8 cellular contexts compared by ENCODE assay signal in the genomic region with DNA sequence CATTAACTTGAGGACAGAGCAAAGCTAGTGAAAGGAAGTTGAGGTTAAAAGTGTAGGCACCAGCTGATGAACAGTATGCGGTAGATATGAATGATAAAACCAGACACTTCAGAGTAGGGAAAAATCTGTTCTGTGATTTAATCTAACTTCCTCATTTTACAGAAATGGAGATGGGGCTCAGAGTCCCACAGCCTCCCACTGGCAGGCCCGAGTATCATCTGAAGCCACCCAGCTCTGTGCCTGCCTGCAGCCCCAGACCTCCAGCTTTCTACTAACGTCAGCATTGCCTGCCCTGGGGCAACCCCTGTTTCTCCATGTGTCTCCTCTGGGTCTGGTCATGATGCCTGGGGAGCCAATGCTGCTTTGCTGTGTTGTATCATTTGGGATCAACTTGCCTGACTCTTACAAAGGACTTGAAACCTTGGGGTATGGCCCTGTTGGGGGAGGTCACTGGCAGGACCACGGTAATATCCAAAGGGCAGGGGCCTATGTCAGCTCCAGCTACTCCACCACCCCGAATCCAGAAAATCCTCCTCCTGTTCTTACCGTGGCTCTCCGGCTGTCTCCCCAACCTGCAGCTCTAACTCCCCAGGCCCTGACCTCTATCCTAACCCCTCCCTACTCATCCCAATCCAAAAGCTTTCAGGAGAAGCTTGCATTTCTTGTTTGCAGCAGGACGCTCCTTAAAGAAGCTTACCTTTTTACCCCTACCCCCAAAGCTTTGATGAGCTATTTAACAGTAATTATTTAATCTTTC. TPM values are rescaled to one million over a fixed set of nuclear protein-coding genes. Genes with fewer than 3 reads are reported as not detected.
DNase-seq lines count a peak whose midpoint lies in the region; ATAC-seq and TF ChIP-seq lines count a peak whose summit lies in the region.

No MANE protein-coding gene starts in this region.

- H3K4me1 Mint-ChIP-seq in CD4-positive, alpha-beta memory T cell, result peaks cover 9 to 29% (median 21%) of the 10 kb centered on the region in 4 donors
- H3K4me1 Mint-ChIP-seq in Caco-2 (ENCODE audit: low read depth, unreplicated experiment), result no peaks in the 10 kb centered on the region

- H3K27me3 ChIP-seq in CD4-positive, alpha-beta memory T cell (ENCODE audit: insufficient read depth, low read length), result no peaks in the 10 kb centered on the region
- H3K27me3 ChIP-seq in Caco-2 (replicated peaks; ENCODE audit: control insufficient read depth, insufficient read depth, low read length), result no peaks in the 10 kb centered on the region

- H3K27me3 Mint-ChIP-seq in CD4-positive, alpha-beta memory T cell, result no peaks in the 10 kb centered on the region
- H3K27me3 Mint-ChIP-seq in Caco-2 (ENCODE audit: insufficient read depth, unreplicated experiment), result peaks cover 19% of the 10 kb centered on the region

- H3K4me3 Mint-ChIP-seq in CD4-positive, alpha-beta memory T cell, result peak overlapping the region in 7 of 8 donors; percentile 21 to 69 (median 37)
- no peak overlapping the region for H3K4me3 Mint-ChIP-seq in Caco-2 (ENCODE audit: unreplicated experiment)

- H3K9me3 ChIP-seq in CD4-positive, alpha-beta memory T cell (ENCODE audit: control insufficient read depth in 1 of 2, low read length in 2 of 2), result no peaks in the 10 kb centered on the region
- H3K9me3 ChIP-seq in Caco-2, result peaks cover 4% of the 10 kb centered on the region

- H3K36me3 Mint-ChIP-seq in CD4-positive, alpha-beta memory T cell, result no peaks in the 10 kb centered on the region
- H3K36me3 Mint-ChIP-seq in Caco-2 (ENCODE audit: insufficient read depth, unreplicated experiment), result no peaks in the 10 kb centered on the region

- H3K27ac Mint-ChIP-seq in CD4-positive, alpha-beta memory T cell, result peak overlapping the region in 6 of 7 donors; percentile 8 to 66 (median 33)
- no peak overlapping the region for H3K27ac Mint-ChIP-seq in Caco-2 (ENCODE audit: unreplicated experiment)

- no peaks in the 10 kb centered on the region for H3K36me3 ChIP-seq in CD4-positive, alpha-beta memory T cell (ENCODE audit: insufficient read depth, low read length)
- no peaks in the 10 kb centered on the region for H3K36me3 ChIP-seq in Caco-2 (ENCODE audit: control insufficient read depth, insufficient read depth, low read length)

- ATAC-seq in GM19438 (IDR thresholded peaks at IDR 0.05; ENCODE audit: low read depth, unreplicated experiment) (peak; percentile 93), HG03378 (IDR thresholded peaks at IDR 0.05; ENCODE audit: unreplicated experiment) (peak; percentile 97), HG03280 (IDR thresholded peaks at IDR 0.05; ENCODE audit: unreplicated experiment) (no peak)

- no peak overlapping the region for H3K4me3 ChIP-seq in CD4-positive, alpha-beta memory T cell (ENCODE audit: low read length in 2 of 2)
- no peak overlapping the region for H3K4me3 ChIP-seq in Caco-2 (ENCODE audit: low read depth, low read length)

- peak; percentile 25 to 57 (median 42) for DNase-seq in CD4-positive, alpha-beta memory T cell
- DNase-seq in activated T-cell treated with anti-CD3 and anti-CD28 coated beads for 48 hours (ENCODE audit: low read depth), result peak; percentile 3
- DNase-seq in NCI-H2029 treated with DMSO at 0.1 percent for 48 hours (lab: John Stamatoyannopoulos, UW), result no peak
- no peak for DNase-seq in NCI-H1930 (lab: John Stamatoyannopoulos, UW)
- no peak for DNase-seq in Caco-2

- H3K27ac ChIP-seq in CD4-positive, alpha-beta memory T cell (ENCODE audit: low read depth, low read length), result no peak overlapping the region

- CTCF ChIA-PET in CD4-positive, alpha-beta memory T cell (lab: Charles Lee; ENCODE audit: partially characterized antibody), result no interaction called here
- CTCF ChIA-PET in Caco-2 (lab: Charles Lee), result no interaction called here

- POLR2A ChIA-PET in CD4-positive, alpha-beta memory T cell (lab: Charles Lee; ENCODE audit: partially characterized antibody), result no interaction called here
- POLR2A ChIA-PET in Caco-2 (lab: Charles Lee), result no interaction called here

- intact Hi-C loops in CD4-positive, alpha-beta memory T cell (cut with micrococcal nuclease), result no loop called here
- intact Hi-C loops in Caco-2 (cut with micrococcal nuclease; ENCODE audit: unreplicated experiment), result no loop called here

- peaks cover 24% of the 10 kb centered on the region for H3K4me1 ChIP-seq in CD4-positive, alpha-beta memory T cell (ENCODE audit: insufficient read depth, low read length)
- H3K4me1 ChIP-seq in Caco-2, result no peaks in the 10 kb centered on the region

- no TSS peak for BruUV-seq in Caco-2 (replicated peaks; lab: Mats Ljungman, UMichigan)

- no peak for TF ChIP-seq CTCF in Caco-2 (IDR thresholded peaks at IDR 0.05; ENCODE audit: insufficient read depth in 1 of 2, low read depth in 1 of 2, low read length in 1 of 2, severe bottlenecking in 1 of 2, unreplicated experiment in 1 of 2)

- H3K9me3 Mint-ChIP-seq in CD4-positive, alpha-beta memory T cell, result peaks cover 0 to 12% (median 3%) of the 10 kb centered on the region in 8 donors
- H3K9me3 Mint-ChIP-seq in Caco-2 (ENCODE audit: unreplicated experiment), result peaks cover 14% of the 10 kb centered on the region

RNA-seq across cellular contexts. Expression of a gene that starts 56.2 kb away (rescaled TPM):
- not detected for total RNA-seq in CD4-positive, alpha-beta memory T cell
- polyA plus RNA-seq in CD4-positive, alpha-beta memory T cell, result not detected
- not detected in 2 replicates for total RNA-seq in Caco-2 (2022)

Comparison
In these comparisons a context has a peak if more than half of its experiments do, and no peak if none do; other contexts are left out.
1. DNase-seq: peak in CD4-positive, alpha-beta memory T cell (5 of 5) and activated T-cell treated with anti-CD3 and anti-CD28 coated beads for 48 hours (single experiment); none in NCI-H2029 treated with DMSO at 0.1 percent for 48 hours (single experiment), NCI-H1930 (0 of 2) and Caco-2 (0 of 2).